8 cellular contexts compared by ENCODE assay signal in genomic region chr13:78659450-78660110, GRCh38. TPM values are rescaled to one million over a fixed set of nuclear protein-coding genes. Genes with fewer than 3 reads are reported as not detected.
DNase-seq lines count a peak whose midpoint lies in the region; ATAC-seq and TF ChIP-seq lines count a peak whose summit lies in the region.

No MANE protein-coding gene starts in this region.

- H3K4me1 ChIP-seq in SK-N-SH (ENCODE audit: control insufficient read depth in 1 of 2, insufficient read depth in 2 of 2, low read depth in 1 of 2, low read length in 1 of 2) (peaks cover 0 to 7% of the 10 kb centered on the region in 2 experiments; a peak in 2 of 4 replicates), ovary (ENCODE audit: insufficient read depth) (peaks cover 6% of the 10 kb centered on the region)

- peak overlapping the region; percentile 92 for H3K4me3 ChIP-seq in GM06990 (replicated peaks; ENCODE audit: low read depth, low read length)
- peak overlapping the region; percentile 93 to 96 for H3K4me3 ChIP-seq in SK-N-SH (ENCODE audit: low read depth in 2 of 2, low read length in 1 of 2)
- peak overlapping the region; percentile 93 for H3K4me3 ChIP-seq in ovary

- WGBS in SK-N-SH (ENCODE audit: low lambda C conversion rate) = 3% methylated on average over 17 of the region's 17 CpGs
- 2 to 11% (median 3%) methylated on average over 17 of the region's 17 CpGs for WGBS in ovary, 3 donors

- TF ChIP-seq RAD21 in SK-N-SH (IDR thresholded peaks at IDR 0.05; ENCODE audit: low read length) = no peak

- H3K9me2 ChIP-seq in SK-N-SH = no peaks in the 10 kb centered on the region

- H3K9me3 ChIP-seq in SK-N-SH (no peaks in the 10 kb centered on the region), ovary (no peaks in the 10 kb centered on the region)

- ATAC-seq in GM18505 (IDR thresholded peaks at IDR 0.05; ENCODE audit: unreplicated experiment) (no peak), GM21723 (IDR thresholded peaks at IDR 0.05; ENCODE audit: unreplicated experiment) (no peak)

- TF ChIP-seq POLR2A in ovary (IDR thresholded peaks at IDR 0.05) (no peak), GM18505 (IDR thresholded peaks at IDR 0.05; ENCODE audit: borderline replicate concordance, extremely low read depth, insufficient read depth, insufficient read length) (no peak)

- peak overlapping the region; percentile 78 for H3K9ac ChIP-seq in SK-N-SH

- POLR2A ChIA-PET in SK-N-SH (lab: Yijun Ruan, JAX) = no interaction called here

- peak overlapping the region; percentile 78 for H3K4me2 ChIP-seq in SK-N-SH

- peak overlapping the region; percentile 98 for H2AFZ ChIP-seq in SK-N-SH (ENCODE audit: low read depth)

- peaks cover 42% of the 10 kb centered on the region for H3K79me2 ChIP-seq in SK-N-SH (ENCODE audit: insufficient read depth)

- no peaks in the 10 kb centered on the region for H3F3A ChIP-seq in SK-N-SH (replicated peaks; ENCODE audit: insufficient read depth)

- intact Hi-C loops in ovary (cut with DNase I) = no loop called here

- DNase-seq in GM06990 (ENCODE audit: extremely low read depth, insufficient read length) (no peak), SK-N-SH (peak; percentile 24), fibroblast of peridontal ligament (ENCODE audit: extremely low read depth) (peak; percentile 22), ovary (no peak), HCEC 1CT (no peak), H4 (ENCODE audit: low spot score) (no peak)

- CTCF ChIA-PET in SK-N-SH (lab: Yijun Ruan, JAX) = interaction anchor here (0.6 to 1.6 kb wide), 5 partner anchors 12 to 522 kb away, joined by 3 to 5 read pairs (median 4); partner anchors contain the start of gene POU4F1

- H4K20me1 ChIP-seq in SK-N-SH (ENCODE audit: insufficient read depth) = no peaks in the 10 kb centered on the region

- H3K27ac ChIP-seq in SK-N-SH (ENCODE audit: low read depth in 2 of 2, low read length in 1 of 2) = peak overlapping the region; percentile 62 to 70; a peak in 3 of 4 replicates
- no peak overlapping the region for H3K27ac ChIP-seq in ovary

- no peaks in the 10 kb centered on the region for H3K36me3 ChIP-seq in GM06990 (ENCODE audit: control insufficient read depth, insufficient read depth, low read length)
- peaks cover 0 to 6% of the 10 kb centered on the region in 2 experiments for H3K36me3 ChIP-seq in SK-N-SH (replicated peaks in 1 of 2; ENCODE audit: control insufficient read depth in 1 of 2, insufficient read depth in 2 of 2, low read length in 1 of 2)
- no peaks in the 10 kb centered on the region for H3K36me3 ChIP-seq in ovary

- TF ChIP-seq CTCF in GM06990 (IDR thresholded peaks at IDR 0.05; ENCODE audit: insufficient read depth, low read length, poor library complexity, severe bottlenecking) (no peak), SK-N-SH (IDR thresholded peaks at IDR 0.05) (no peak), ovary (IDR thresholded peaks at IDR 0.05) (no peak)

- H3K27me3 ChIP-seq in GM06990 (replicated peaks; ENCODE audit: control insufficient read depth, insufficient read depth, low read length) = no peaks in the 10 kb centered on the region
- no peaks in the 10 kb centered on the region for H3K27me3 ChIP-seq in SK-N-SH (ENCODE audit: insufficient read depth)
- H3K27me3 ChIP-seq in ovary = no peaks in the 10 kb centered on the region

- TF ChIP-seq EP300 in SK-N-SH (IDR thresholded peaks at IDR 0.05; ENCODE audit: borderline replicate concordance in 1 of 2, low read depth in 1 of 2, low read length in 1 of 2) (no peak), ovary (IDR thresholded peaks at IDR 0.05) (no peak)

TF ChIP-seq in SK-N-SH, 30 proteins besides CTCF, POLR2A, EP300 and RAD21:
- no peak for TF ChIP-seq GABPA (IDR thresholded peaks at IDR 0.05; ENCODE audit: low read depth)
- TF ChIP-seq TEAD4 (IDR thresholded peaks at IDR 0.05; ENCODE audit: borderline replicate concordance, insufficient read depth) = no peak
- no peak for TF ChIP-seq NFIC (IDR thresholded peaks at IDR 0.05; ENCODE audit: borderline replicate concordance)
- no peak for TF ChIP-seq MAX (IDR thresholded peaks at IDR 0.05; ENCODE audit: low read depth)
- no peak for TF ChIP-seq USF1 (IDR thresholded peaks at IDR 0.05; ENCODE audit: borderline replicate concordance, low read depth)
- TF ChIP-seq RFX5 (IDR thresholded peaks at IDR 0.05; ENCODE audit: low read length) = no peak
- TF ChIP-seq MEF2A (IDR thresholded peaks at IDR 0.05; ENCODE audit: borderline replicate concordance, low read depth) = no peak
TF ChIP-seq in SK-N-SH: peak in this region for 0.

RNA-seq across cellular contexts. Expression of gene OBI1, which starts 0.6 kb away (rescaled TPM):
- 1.8 and 2.6 TPM in 2 replicates for polyA plus RNA-seq in SK-N-SH (2012; rRNA removed)
- polyA plus RNA-seq in SK-N-SH (2012; cell fraction: cytosol; rRNA removed) = 3.1 and 3.5 TPM in 2 replicates
- polyA plus RNA-seq in SK-N-SH (2012; cell fraction: nucleus; rRNA removed) = 1.3 and 2.4 TPM in 2 replicates
- total RNA-seq in ovary = 10 to 100 TPM in 5 of 7 donors, 1 to 10 TPM in 2; 7.2 to 14.0 (median 11.4) TPM
- 1 to 10 TPM; 6.5 to 8.2 TPM for polyA plus RNA-seq in ovary
- 6.8 and 17.0 TPM in 2 replicates for total RNA-seq in H4 (2014; rRNA removed; shearing (Covaris generic))

RNA-seq across cellular contexts. Expression of gene POU4F1, which starts 56.2 kb away (rescaled TPM):
- polyA plus RNA-seq in SK-N-SH (2012; rRNA removed) = not detected in 2 replicates
- under 0.01 TPM in 1 of 2 replicates, not detected in the other for polyA plus RNA-seq in SK-N-SH (2012; cell fraction: cytosol; rRNA removed)
- polyA plus RNA-seq in SK-N-SH (2012; cell fraction: nucleus; rRNA removed) = 0.01 and 0.04 TPM in 2 replicates
- total RNA-seq in ovary = not detected
- under 1 TPM in 1 of 2 donors, not detected in 1; 0.02 TPM for polyA plus RNA-seq in ovary
- total RNA-seq in H4 (2014; rRNA removed; shearing (Covaris generic)) = not detected in 2 replicates

Comparison
In these comparisons a context has a peak if more than half of its experiments do, and no peak if none do; other contexts are left out.
1. DNase-seq: peak in SK-N-SH (single experiment) and fibroblast of peridontal ligament (single experiment); none in GM06990 (single experiment), ovary (0 of 5), HCEC 1CT (single experiment) and H4 (single experiment).
2. H3K27ac ChIP-seq: peak in SK-N-SH (2 of 2); none in ovary (0 of 2).
3. Peak in every context shown above with its lines, with median percentiles within 50 percentile points of each other: H3K4me3 ChIP-seq.